8 cellular contexts compared by ENCODE assay signal in the genomic region with DNA sequence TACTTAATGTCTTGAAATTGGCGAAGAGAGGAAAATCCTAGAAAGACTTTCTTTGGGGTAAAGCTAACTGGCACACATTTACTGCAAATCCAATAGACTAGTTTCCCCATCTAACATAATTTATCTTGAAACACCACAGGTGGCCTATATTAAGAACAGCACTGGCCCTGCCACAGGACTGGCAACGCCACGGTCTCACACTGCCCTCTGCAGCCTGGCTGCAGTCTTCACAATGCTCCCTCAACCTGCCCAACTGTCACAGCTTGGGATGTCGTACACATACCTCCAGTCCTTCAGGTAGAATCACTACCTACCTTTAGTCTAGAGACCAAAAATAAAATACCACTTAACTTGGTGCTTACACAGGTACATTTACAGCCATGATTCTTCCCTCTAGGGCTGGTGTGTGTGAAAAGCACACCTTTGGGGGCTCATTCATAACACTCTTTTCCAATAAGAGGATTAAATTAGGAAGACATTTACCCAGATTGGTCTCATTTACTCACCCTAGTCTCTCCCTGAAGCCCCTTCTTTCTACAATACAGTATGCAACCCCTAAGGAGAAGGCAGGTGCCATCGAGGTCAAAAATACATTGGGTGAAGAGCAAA.
DNase-seq lines count a peak whose midpoint lies in the region; ATAC-seq and TF ChIP-seq lines count a peak whose summit lies in the region.

No MANE protein-coding gene starts in this region.

- intact Hi-C loops in dorsolateral prefrontal cortex (cut with DNase I) = loop anchor here (10.0 kb wide), 3 partner anchors 106 to 1406 kb away; partner anchors contain the start of gene MEIS1 (in 1 of the 2)
- intact Hi-C loops in lower lobe of right lung (cut with DNase I) = no loop called here

- H3K9me3 ChIP-seq in lower lobe of right lung (no peaks in the 10 kb centered on the region), thoracic aorta (no peaks in the 10 kb centered on the region)

- peak; percentile 87 for DNase-seq in G401 (ENCODE audit: low spot score)
- peak; percentile 87 for DNase-seq in SHP77 treated with DMSO at 0.1 percent for 48 hours (lab: John Stamatoyannopoulos, UW)
- peak in 9 of 10 donors; percentile 31 to 69 (median 47) for DNase-seq in dorsolateral prefrontal cortex
- peak; percentile 61 for DNase-seq in lower lobe of right lung
- no peak for DNase-seq in thoracic aorta (ENCODE audit: low spot score)
- DNase-seq in SKM-1 treated with dmso at 0.1 percent for 144 hours (lab: John Stamatoyannopoulos, UW; ENCODE audit: unreplicated experiment) = no peak

- ATAC-seq in GM21447 (IDR thresholded peaks at IDR 0.05; ENCODE audit: unreplicated experiment) = peak; percentile 63
- peak; percentile 89 to 96 for ATAC-seq in lower lobe of right lung
- ATAC-seq in thoracic aorta (ENCODE audit: insufficient number of reproducible peaks, low FRiP score, low read depth) = no peak

- H3K4me3 ChIP-seq in dorsolateral prefrontal cortex (no peak overlapping the region), lower lobe of right lung (no peak overlapping the region), thoracic aorta (no peak overlapping the region)

- no peaks in the 10 kb centered on the region for H3K36me3 ChIP-seq in lower lobe of right lung
- no peaks in the 10 kb centered on the region for H3K36me3 ChIP-seq in thoracic aorta

- in situ Hi-C loops in G401 (cut with HindIII; ENCODE audit: low sequenced_read_pairs) = no loop called here

- peaks cover 0 to 5% (median 0%) of the 10 kb centered on the region in 45 donors for H3K27me3 ChIP-seq in dorsolateral prefrontal cortex
- H3K27me3 ChIP-seq in lower lobe of right lung (ENCODE audit: low read depth) = no peaks in the 10 kb centered on the region
- no peaks in the 10 kb centered on the region for H3K27me3 ChIP-seq in thoracic aorta (replicated peaks; ENCODE audit: insufficient read depth)

- TF ChIP-seq CTCF in LNCAP (IDR thresholded peaks at IDR 0.05) (peak; percentile 73), dorsolateral prefrontal cortex (IDR thresholded peaks at IDR 0.05 in 54 of 56, conservative IDR thresholded peaks at IDR 0.05 in 2 of 56; ENCODE audit: low read depth in 1 of 56, partially characterized antibody in 56 of 56) (peak in 55 of 56 donors; percentile 26 to 79 (median 58)), lower lobe of right lung (IDR thresholded peaks at IDR 0.05) (peak; percentile 83), thoracic aorta (IDR thresholded peaks at IDR 0.05) (peak; percentile 76)

- H3K27ac ChIP-seq in dorsolateral prefrontal cortex (no peak overlapping the region), lower lobe of right lung (no peak overlapping the region), thoracic aorta (no peak overlapping the region)

- H3K4me1 ChIP-seq in lower lobe of right lung (no peaks in the 10 kb centered on the region), thoracic aorta (ENCODE audit: control insufficient read depth in 1 of 2, low read depth in 2 of 2) (peaks cover 0 to 1% of the 10 kb centered on the region in 2 donors)

Comparison
In these comparisons a context has a peak if more than half of its experiments do, and no peak if none do; other contexts are left out.
1. DNase-seq: peak in G401 (single experiment), SHP77 treated with DMSO at 0.1 percent for 48 hours (single experiment), dorsolateral prefrontal cortex (9 of 10) and lower lobe of right lung (single experiment); none in thoracic aorta (single experiment) and SKM-1 treated with dmso at 0.1 percent for 144 hours (single experiment).
2. Peak in every context shown above with its lines, with median percentiles within 50 percentile points of each other: CTCF ChIP-seq.